ENCODE assay signal across 8 cellular contexts in the genomic region with DNA sequence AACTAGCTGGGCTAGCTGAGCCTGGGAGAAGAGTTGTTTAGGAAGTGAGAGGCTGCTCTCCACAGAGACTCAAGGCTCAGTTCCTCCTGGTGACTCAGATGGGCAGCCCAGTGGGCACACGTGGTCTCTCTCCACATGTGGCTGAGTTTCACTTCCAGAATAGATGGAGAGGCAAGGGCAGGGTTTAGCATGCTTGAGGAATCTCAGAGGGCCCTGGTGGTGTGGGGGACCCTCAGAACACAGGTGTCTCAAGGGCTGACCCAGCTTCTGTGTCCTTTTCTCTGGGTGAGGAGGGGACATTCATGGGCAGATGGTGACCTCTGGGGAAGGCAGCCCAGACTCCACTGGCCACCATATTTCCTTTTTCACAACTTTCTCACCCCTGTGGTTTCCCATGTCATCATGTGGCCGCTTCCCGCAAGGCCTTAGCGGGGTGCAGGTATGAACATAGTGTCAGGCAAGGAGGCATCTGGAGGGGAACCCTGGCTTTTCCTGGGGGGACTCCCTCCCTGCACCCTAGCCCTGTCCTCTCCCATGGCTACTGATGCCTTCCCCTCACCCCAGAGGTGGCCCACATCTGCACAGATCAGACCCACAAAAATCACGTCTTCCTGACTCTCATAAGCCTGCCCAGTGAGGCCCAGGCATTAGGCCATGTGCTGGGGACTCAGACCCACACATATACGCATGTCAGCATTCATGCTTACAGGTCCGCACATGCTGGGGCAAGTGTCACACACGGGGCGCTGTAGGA. TPM values are rescaled to one million over a fixed set of nuclear protein-coding genes. Genes with fewer than 3 reads are reported as not detected.
A peak's percentile ranks its signal among the peaks of the same experiment; 100 is the strongest.
DNase-seq lines count a peak whose midpoint lies in the region; ATAC-seq and TF ChIP-seq lines count a peak whose summit lies in the region.

No MANE protein-coding gene starts in this region.

- no peaks in the 10 kb centered on the region for H3F3A ChIP-seq in SK-N-SH (replicated peaks; ENCODE audit: insufficient read depth)

- H2BK120ac ChIP-seq in mesenchymal stem cell (ENCODE audit: low read depth, low read length) = no peak overlapping the region

- H3K9ac ChIP-seq in SK-N-SH = no peak overlapping the region
- H3K9ac ChIP-seq in mesenchymal stem cell (ENCODE audit: low read length) = peak overlapping the region; percentile 5
- H3K9ac ChIP-seq in endodermal cell (ENCODE audit: extremely low read depth, low read length, poor library complexity, severe bottlenecking) = no peak overlapping the region

- no peak for TF ChIP-seq POLR2A in ovary (IDR thresholded peaks at IDR 0.05)

- intact Hi-C loops in ovary (cut with DNase I) = no loop called here

- CTCF ChIA-PET in SK-N-SH (lab: Yijun Ruan, JAX) = interaction anchor here (1.2 to 5.4 kb wide), 3 partner anchors 13 to 138 kb away, joined by 3 to 85 read pairs (median 26); partner anchors contain the start of gene FAM171A2

- peaks cover 7% of the 10 kb centered on the region; the same call in 1 of the 2 replicates for H4K20me1 ChIP-seq in SK-N-SH (ENCODE audit: insufficient read depth)

- H3K27me3 ChIP-seq in SK-N-SH (ENCODE audit: insufficient read depth) (no peaks in the 10 kb centered on the region), mesenchymal stem cell (ENCODE audit: control insufficient read depth in 1 of 2, insufficient read depth in 1 of 2, low read length in 2 of 2) (no peaks in the 10 kb centered on the region), endodermal cell (ENCODE audit: control insufficient read depth, insufficient read depth, low read length, poor library complexity, severe bottlenecking) (peaks cover 2% of the 10 kb centered on the region), ovary (no peaks in the 10 kb centered on the region)

- no peak for ATAC-seq in SK-N-SH treated with all-trans-retinoic acid at 6 μM for 48 hours
- ATAC-seq in HG02981 (IDR thresholded peaks at IDR 0.05; ENCODE audit: unreplicated experiment) = peak; percentile 46

- no peak overlapping the region for H3K4me2 ChIP-seq in SK-N-SH
- no peak overlapping the region for H3K4me2 ChIP-seq in mesenchymal stem cell (ENCODE audit: low read length, poor library complexity, severe bottlenecking)

- peaks cover 24% of the 10 kb centered on the region for H3K79me1 ChIP-seq in mesenchymal stem cell (replicated peaks; ENCODE audit: low read length, poor library complexity, severe bottlenecking)

- TF ChIP-seq EP300 in SK-N-SH (IDR thresholded peaks at IDR 0.05; ENCODE audit: borderline replicate concordance in 1 of 2, low read depth in 1 of 2, low read length in 1 of 2) (no peak), ovary (IDR thresholded peaks at IDR 0.05) (no peak)

- peaks cover 0 to 13% of the 10 kb centered on the region in 2 experiments; a peak in 1 of 4 replicates for H3K4me1 ChIP-seq in SK-N-SH (ENCODE audit: control insufficient read depth in 1 of 2, insufficient read depth in 2 of 2, low read depth in 1 of 2, low read length in 1 of 2)
- H3K4me1 ChIP-seq in mesenchymal stem cell (ENCODE audit: control insufficient read depth, insufficient read depth, low read depth, low read length) = peaks cover 17% of the 10 kb centered on the region
- H3K4me1 ChIP-seq in endodermal cell (ENCODE audit: control insufficient read depth, insufficient read depth, low read length) = no peaks in the 10 kb centered on the region
- peaks cover 5% of the 10 kb centered on the region for H3K4me1 ChIP-seq in ovary (ENCODE audit: insufficient read depth)

- H3K18ac ChIP-seq in mesenchymal stem cell (ENCODE audit: low read depth in 1 of 2, low read length in 2 of 2) = peak overlapping the region in 1 of 2 experiments; percentile 30

- H3K9me3 Mint-ChIP-seq in endodermal cell = no peaks in the 10 kb centered on the region

- no peak overlapping the region for H3K4me3 Mint-ChIP-seq in endodermal cell

- H3K27ac Mint-ChIP-seq in endodermal cell = no peak overlapping the region

- no peak overlapping the region for H3K4ac ChIP-seq in mesenchymal stem cell (ENCODE audit: low read depth in 1 of 2, low read length in 2 of 2)

- 83% methylated on average over 5 of the region's 9 CpGs for WGBS in SK-N-SH (ENCODE audit: low lambda C conversion rate)
- 90% methylated on average over 9 of the region's 9 CpGs for WGBS in mesenchymal stem cell
- WGBS in endodermal cell (ENCODE audit: insufficient coverage in 1 of 2, insufficient read length in 1 of 2), 2 experiments = 94 to 96% methylated on average over 6 to 9 of the region's 9 CpGs
- WGBS in ovary, 3 donors = 83 to 86% (median 86%) methylated on average over 9 of the region's 9 CpGs

- H2AK5ac ChIP-seq in mesenchymal stem cell (ENCODE audit: low read length, severe bottlenecking) = no peak overlapping the region

- H3K9me3 ChIP-seq in SK-N-SH (no peaks in the 10 kb centered on the region), mesenchymal stem cell (ENCODE audit: control insufficient read depth, low read length) (no peaks in the 10 kb centered on the region), endodermal cell (ENCODE audit: control insufficient read depth, low read length) (no peaks in the 10 kb centered on the region), ovary (no peaks in the 10 kb centered on the region)

- H4K91ac ChIP-seq in mesenchymal stem cell (ENCODE audit: low read length) = no peak overlapping the region

- no peak overlapping the region for H3K14ac ChIP-seq in mesenchymal stem cell (ENCODE audit: low read length in 2 of 2)

- peaks cover 11% of the 10 kb centered on the region for H3K27me3 Mint-ChIP-seq in endodermal cell (ENCODE audit: insufficient read depth)

- DNase-seq in SK-N-SH (no peak), SKM-1 (lab: John Stamatoyannopoulos, UW; ENCODE audit: unreplicated experiment) (peak; percentile 84), mesenchymal stem cell (peak; percentile 40), retina (no peak), endodermal cell (no peak), ovary (no peak)

- H3K36me3 Mint-ChIP-seq in endodermal cell (ENCODE audit: low read depth) = peaks cover 19% of the 10 kb centered on the region

- H3K27ac ChIP-seq in SK-N-SH (ENCODE audit: low read depth in 2 of 2, low read length in 1 of 2) (no peak overlapping the region), mesenchymal stem cell (ENCODE audit: low read length, poor library complexity, severe bottlenecking) (no peak overlapping the region), endodermal cell (ENCODE audit: low read depth, low read length) (no peak overlapping the region), ovary (no peak overlapping the region)

- TF ChIP-seq CTCF in SK-N-SH (IDR thresholded peaks at IDR 0.05) (no peak), endodermal cell (conservative IDR thresholded peaks at IDR 0.05) (no peak), ovary (IDR thresholded peaks at IDR 0.05) (no peak)

- H3K4me3 ChIP-seq in SK-N-SH (ENCODE audit: low read depth in 2 of 2, low read length in 1 of 2) (no peak overlapping the region), mesenchymal stem cell (ENCODE audit: insufficient read depth in 1 of 2, low read depth in 1 of 2, low read length in 2 of 2) (no peak overlapping the region), endodermal cell (ENCODE audit: low read length) (no peak overlapping the region), ovary (no peak overlapping the region)

- no peak overlapping the region for H4K8ac ChIP-seq in mesenchymal stem cell (ENCODE audit: low read length)

- H3K36me3 ChIP-seq in SK-N-SH (replicated peaks in 1 of 2; ENCODE audit: control insufficient read depth in 1 of 2, insufficient read depth in 2 of 2, low read length in 1 of 2) (peaks cover 0 to 35% of the 10 kb centered on the region in 2 experiments), mesenchymal stem cell (ENCODE audit: control insufficient read depth in 1 of 2, insufficient read depth in 2 of 2, low read depth in 1 of 2, low read length in 2 of 2) (peaks cover 42 to 50% of the 10 kb centered on the region in 2 experiments), endodermal cell (ENCODE audit: control insufficient read depth, insufficient read depth, low read length) (peaks cover 19% of the 10 kb centered on the region), ovary (no peaks in the 10 kb centered on the region)

- H2BK12ac ChIP-seq in mesenchymal stem cell (ENCODE audit: low read length in 2 of 2) = no peak overlapping the region

- H3K23ac ChIP-seq in mesenchymal stem cell (ENCODE audit: low read length in 2 of 2) = no peak overlapping the region

- H2AFZ ChIP-seq in SK-N-SH (ENCODE audit: low read depth) = no peak overlapping the region
- H2AFZ ChIP-seq in mesenchymal stem cell (ENCODE audit: low read depth, low read length) = no peak overlapping the region

- peaks cover 9% of the 10 kb centered on the region for H3K4me1 Mint-ChIP-seq in endodermal cell

- POLR2A ChIA-PET in SK-N-SH (lab: Yijun Ruan, JAX) = no interaction called here

- H3K79me2 ChIP-seq in SK-N-SH (ENCODE audit: insufficient read depth) = peaks cover 21% of the 10 kb centered on the region

- no peak overlapping the region for H2BK15ac ChIP-seq in mesenchymal stem cell (ENCODE audit: low read depth, poor library complexity, severe bottlenecking)

- no peaks in the 10 kb centered on the region for H3K9me2 ChIP-seq in SK-N-SH

- no peak for TF ChIP-seq RAD21 in SK-N-SH (IDR thresholded peaks at IDR 0.05; ENCODE audit: low read length)

- H2BK5ac ChIP-seq in mesenchymal stem cell (ENCODE audit: low read depth, low read length, poor library complexity, severe bottlenecking) = no peak overlapping the region

RNA-seq across cellular contexts. Expression of gene GRN, which starts 3.3 kb away (rescaled TPM):
- 360 and 442 TPM in 2 replicates for polyA plus RNA-seq in SK-N-SH (2012; rRNA removed)
- polyA plus RNA-seq in SK-N-SH (2012; cell fraction: cytosol; rRNA removed) = 126 and 213 TPM in 2 replicates
- 427 and 781 TPM in 2 replicates for polyA plus RNA-seq in SK-N-SH (2012; cell fraction: nucleus; rRNA removed)
- polyA plus RNA-seq in mesenchymal stem cell (2013, experiment 1 of 2) = 475 TPM
- polyA plus RNA-seq in mesenchymal stem cell (2013, experiment 2 of 2) = 458 TPM
- 100 to 1,000 TPM; 178 to 205 TPM for total RNA-seq in endodermal cell
- 96.8 TPM for polyA plus RNA-seq in endodermal cell (2013, experiment 1 of 2)
- 86.7 TPM for polyA plus RNA-seq in endodermal cell (2013, experiment 2 of 2)
- 100 to 1,000 TPM in 4 of 7 donors, 10 to 100 TPM in 3; 79.7 to 173 (median 112) TPM for total RNA-seq in ovary
- polyA plus RNA-seq in ovary = 10 to 100 TPM; 70.6 to 86.5 TPM

RNA-seq across cellular contexts. Expression of gene FAM171A2, which starts 15.2 kb away (rescaled TPM):
- polyA plus RNA-seq in SK-N-SH (2012; rRNA removed) (4.8 and 4.9 TPM in 2 replicates), ovary (1 to 10 TPM in 1 of 2 donors, under 1 TPM in 1; 0.17 to 3.6 TPM)
- 1.8 and 3.6 TPM in 2 replicates for polyA plus RNA-seq in SK-N-SH (2012; cell fraction: cytosol; rRNA removed)
- 4.0 and 4.5 TPM in 2 replicates for polyA plus RNA-seq in SK-N-SH (2012; cell fraction: nucleus; rRNA removed)
- 5.8 TPM for polyA plus RNA-seq in mesenchymal stem cell (2013, experiment 1 of 2)
- polyA plus RNA-seq in mesenchymal stem cell (2013, experiment 2 of 2) = 5.3 TPM
- total RNA-seq in endodermal cell (10 to 100 TPM; 45.7 to 51.9 TPM), ovary (10 to 100 TPM in 6 of 7 donors, 1 to 10 TPM in 1; 8.5 to 23.7 (median 11.5) TPM)
- polyA plus RNA-seq in endodermal cell (2013, experiment 1 of 2) = 48.1 TPM
- 43.2 TPM for polyA plus RNA-seq in endodermal cell (2013, experiment 2 of 2)

RNA-seq across cellular contexts. Expression of gene SLC25A39, which starts 23.8 kb away (rescaled TPM):
- 106 and 131 TPM in 2 replicates for polyA plus RNA-seq in SK-N-SH (2012; rRNA removed)
- 58.4 and 82.3 TPM in 2 replicates for polyA plus RNA-seq in SK-N-SH (2012; cell fraction: cytosol; rRNA removed)
- polyA plus RNA-seq in SK-N-SH (2012; cell fraction: nucleus; rRNA removed) = 260 and 343 TPM in 2 replicates
- polyA plus RNA-seq in mesenchymal stem cell (2013, experiment 1 of 2) = 67.0 TPM
- 68.4 TPM for polyA plus RNA-seq in mesenchymal stem cell (2013, experiment 2 of 2)
- 100 to 1,000 TPM; 191 to 201 TPM for total RNA-seq in endodermal cell
- 87.4 TPM for polyA plus RNA-seq in endodermal cell (2013, experiment 1 of 2)
- polyA plus RNA-seq in endodermal cell (2013, experiment 2 of 2) = 82.3 TPM
- total RNA-seq in ovary = 100 to 1,000 TPM in 1 of 7 donors, 10 to 100 TPM in 6; 47.7 to 111 (median 64.0) TPM
- polyA plus RNA-seq in ovary = 10 to 100 TPM; 15.9 to 46.1 TPM

RNA-seq across cellular contexts. Expression of gene RUNDC3A, which starts 40.0 kb away (rescaled TPM):
- polyA plus RNA-seq in SK-N-SH (2012; rRNA removed) (8.9 and 11.0 TPM in 2 replicates), ovary (1 to 10 TPM; 1.9 to 2.1 TPM)
- 5.8 and 7.9 TPM in 2 replicates for polyA plus RNA-seq in SK-N-SH (2012; cell fraction: cytosol; rRNA removed)
- 21.4 and 28.5 TPM in 2 replicates for polyA plus RNA-seq in SK-N-SH (2012; cell fraction: nucleus; rRNA removed)
- polyA plus RNA-seq in mesenchymal stem cell (2013, experiment 1 of 2) = 0.12 TPM
- 0.10 TPM for polyA plus RNA-seq in mesenchymal stem cell (2013, experiment 2 of 2)
- total RNA-seq in endodermal cell (1 to 10 TPM; 1.0 to 2.1 TPM), ovary (1 to 10 TPM in 3 of 7 donors, under 1 TPM in 4; 0.24 to 5.4 (median 0.69) TPM)
- 21.7 TPM for polyA plus RNA-seq in endodermal cell (2013, experiment 1 of 2)
- polyA plus RNA-seq in endodermal cell (2013, experiment 2 of 2) = 15.4 TPM

RNA-seq across cellular contexts. Expression of gene ITGA2B, which starts 41.0 kb away (rescaled TPM):
- polyA plus RNA-seq in SK-N-SH (2012; rRNA removed) (1.3 and 1.9 TPM in 2 replicates), ovary (1 to 10 TPM in 1 of 2 donors, under 1 TPM in 1; 0.88 to 1.6 TPM)
- polyA plus RNA-seq in SK-N-SH (2012; cell fraction: cytosol; rRNA removed) = 0.21 and 0.35 TPM in 2 replicates
- polyA plus RNA-seq in SK-N-SH (2012; cell fraction: nucleus; rRNA removed) = 7.6 and 8.4 TPM in 2 replicates
- polyA plus RNA-seq in mesenchymal stem cell (2013, experiment 1 of 2) = 0.10 TPM
- polyA plus RNA-seq in mesenchymal stem cell (2013, experiment 2 of 2) = 0.14 TPM
- total RNA-seq in endodermal cell (1 to 10 TPM; 5.2 to 8.5 TPM), ovary (1 to 10 TPM in 6 of 7 donors, under 1 TPM in 1; 0.60 to 5.2 (median 2.2) TPM)
- polyA plus RNA-seq in endodermal cell (2013, experiment 1 of 2) = 12.8 TPM
- polyA plus RNA-seq in endodermal cell (2013, experiment 2 of 2) = 10.6 TPM

Comparison
In these comparisons a context has a peak if more than half of its experiments do, and no peak if none do; other contexts are left out.
1. DNase-seq: peak in SKM-1 (single experiment) and mesenchymal stem cell (single experiment); none in SK-N-SH (single experiment), retina (single experiment), endodermal cell (single experiment) and ovary (0 of 5).